ENCODE assay signal across 8 cellular contexts in the genomic region with DNA sequence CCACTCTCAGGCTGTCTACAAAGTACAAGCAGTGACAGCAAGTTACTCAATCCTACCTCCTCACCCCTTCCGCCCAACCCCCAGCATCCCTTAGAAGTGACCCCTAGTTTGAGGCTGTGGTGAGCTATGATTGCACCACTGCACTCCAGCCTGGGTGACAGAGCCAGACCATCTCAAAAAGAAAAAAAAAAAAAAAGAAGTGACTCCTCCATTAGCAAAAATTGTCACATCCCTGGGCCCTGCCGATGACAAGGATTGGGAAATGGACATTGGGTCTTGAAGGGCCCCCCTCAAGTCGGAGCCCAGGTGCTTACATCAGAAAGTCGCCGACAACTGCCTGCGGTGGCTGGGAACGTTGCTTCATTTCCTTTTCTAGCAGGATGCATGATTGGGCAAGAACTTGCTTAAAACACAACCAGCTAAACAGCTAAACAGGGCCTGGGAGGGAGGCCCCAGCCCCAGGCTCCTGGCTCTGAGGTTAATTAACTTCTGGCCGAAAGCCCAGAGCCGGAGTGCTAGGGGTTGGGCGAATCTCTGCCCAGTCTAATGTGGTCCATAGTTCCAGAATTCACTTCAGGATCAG. TPM values are rescaled to one million over a fixed set of nuclear protein-coding genes. Genes with fewer than 3 reads are reported as not detected.
DNase-seq lines count a peak whose midpoint lies in the region; ATAC-seq and TF ChIP-seq lines count a peak whose summit lies in the region.

No MANE protein-coding gene starts in this region.

- no peaks in the 10 kb centered on the region for H3K36me3 Mint-ChIP-seq in activated CD4-positive, alpha-beta T cell treated with anti-CD3 and anti-CD28 coated beads for 36 hours (ENCODE audit: low read depth)

- no peak for TF ChIP-seq CTCF in KMS-11 (conservative IDR thresholded peaks at IDR 0.05; ENCODE audit: low read depth, low read length)
- TF ChIP-seq CTCF in colonic mucosa (IDR thresholded peaks at IDR 0.05), result no peak

- no peaks in the 10 kb centered on the region for H4K20me1 ChIP-seq in KMS-11 (ENCODE audit: insufficient read depth)

- H3K27ac ChIP-seq in KMS-11 (peak overlapping the region; percentile 77), colonic mucosa (peak overlapping the region; percentile 27), thymus (ENCODE audit: low read depth) (peak overlapping the region; percentile 80)

- H3K27ac Mint-ChIP-seq in activated CD4-positive, alpha-beta T cell treated with anti-CD3 and anti-CD28 coated beads for 36 hours, result peak overlapping the region; percentile 88

- H3K36me3 ChIP-seq in KMS-11 (ENCODE audit: insufficient read depth), result no peaks in the 10 kb centered on the region
- no peaks in the 10 kb centered on the region for H3K36me3 ChIP-seq in colonic mucosa
- H3K36me3 ChIP-seq in thymus (ENCODE audit: control insufficient read depth, insufficient read depth), result peaks cover 15% of the 10 kb centered on the region

- peak overlapping the region; percentile 59 for H3K4me3 Mint-ChIP-seq in activated CD4-positive, alpha-beta T cell treated with anti-CD3 and anti-CD28 coated beads for 36 hours

- H3K4me2 ChIP-seq in KMS-11, result peak overlapping the region; percentile 86

- H3K4me1 ChIP-seq in KMS-11 (ENCODE audit: low read depth, poor library complexity, severe bottlenecking), result peaks cover 30% of the 10 kb centered on the region
- H3K4me1 ChIP-seq in colonic mucosa, result no peaks in the 10 kb centered on the region
- H3K4me1 ChIP-seq in thymus (ENCODE audit: control insufficient read depth, insufficient read depth, low read length), result peaks cover 16% of the 10 kb centered on the region

- H3K9ac ChIP-seq in KMS-11, result peak overlapping the region; percentile 27; the same call in 1 of the 2 replicates
- peak overlapping the region in 1 of 2 donors; percentile 51 for H3K9ac ChIP-seq in colonic mucosa (ENCODE audit: low read depth in 2 of 2, low read length in 2 of 2)

- no peaks in the 10 kb centered on the region for H3K79me2 ChIP-seq in KMS-11 (ENCODE audit: insufficient read depth, low read depth)

- CTCF ChIA-PET in activated CD4-positive, alpha-beta T cell treated with anti-CD3 and anti-CD28 coated beads for 36 hours (lab: Charles Lee), result no interaction called here

- H3K27me3 Mint-ChIP-seq in activated CD4-positive, alpha-beta T cell treated with anti-CD3 and anti-CD28 coated beads for 36 hours, result peaks cover 9% of the 10 kb centered on the region

- H3K27me3 ChIP-seq in KMS-11 (ENCODE audit: insufficient read depth, low read depth) (no peaks in the 10 kb centered on the region), colonic mucosa (no peaks in the 10 kb centered on the region), thymus (ENCODE audit: control insufficient read depth, insufficient read depth) (no peaks in the 10 kb centered on the region)

- POLR2A ChIA-PET in activated CD4-positive, alpha-beta T cell treated with anti-CD3 and anti-CD28 coated beads for 36 hours (lab: Charles Lee), result interaction anchor here (0.6 kb wide), 1 partner anchor 128 kb away, joined by 6 read pairs; no protein-coding TSS in a partner anchor

- ATAC-seq in activated CD4-positive, alpha-beta T cell treated with anti-CD3 and anti-CD28 coated beads for 36 hours, result peak; percentile 78
- peak; percentile 99 for ATAC-seq in SK-N-SH treated with all-trans-retinoic acid at 6 μM for 48 hours
- ATAC-seq in HG03175 (IDR thresholded peaks at IDR 0.05; ENCODE audit: unreplicated experiment), result no peak

- H3K4me3 ChIP-seq in KMS-11 (IDR thresholded peaks at IDR 0.05; ENCODE audit: insufficient read depth, low read depth, low read length) (no peak overlapping the region), colonic mucosa (no peak overlapping the region), thymus (ENCODE audit: low read length) (no peak overlapping the region)

- H3K4me1 Mint-ChIP-seq in activated CD4-positive, alpha-beta T cell treated with anti-CD3 and anti-CD28 coated beads for 36 hours, result peaks cover 15% of the 10 kb centered on the region

- no peaks in the 10 kb centered on the region for H3K9me3 Mint-ChIP-seq in activated CD4-positive, alpha-beta T cell treated with anti-CD3 and anti-CD28 coated beads for 36 hours (ENCODE audit: low read depth)

- intact Hi-C loops in activated CD4-positive, alpha-beta T cell treated with anti-CD3 and anti-CD28 coated beads for 36 hours (cut with DNase I, micrococcal nuclease), result no loop called here
- intact Hi-C loops in colonic mucosa (cut with DNase I), result no loop called here

- WGBS in thymus, result 3% methylated on average over 10 of the region's 10 CpGs

- peak; percentile 70 for DNase-seq in activated CD4-positive, alpha-beta T cell treated with anti-CD3 and anti-CD28 coated beads for 36 hours
- no peak for DNase-seq in activated CD4-positive, alpha-beta T cell treated with anti-CD3 and anti-CD28 coated beads for 1 hour
- DNase-seq in colonic mucosa (peak; percentile 88), medulla oblongata (ENCODE audit: extremely low spot score) (peak; percentile 85)

- peak overlapping the region; percentile 38; the same call in 1 of the 2 replicates for H2AFZ ChIP-seq in KMS-11 (ENCODE audit: low read depth)

- H3K9me3 ChIP-seq in colonic mucosa (no peaks in the 10 kb centered on the region), thymus (ENCODE audit: control insufficient read depth) (no peaks in the 10 kb centered on the region)

TF ChIP-seq in SK-N-SH treated with all-trans-retinoic acid at 6 μM for 48 hours, 23 proteins besides CTCF, POLR2A, EP300 and RAD21:
- TF ChIP-seq ISL1 (CRISPR knock-in tag; IDR thresholded peaks at IDR 0.05), result peak; percentile 58; the same call in 1 of the 2 replicates
- no peak for TF ChIP-seq SNAI2 (CRISPR knock-in tag; IDR thresholded peaks at IDR 0.05)
TF ChIP-seq in SK-N-SH treated with all-trans-retinoic acid at 6 μM for 48 hours: peak in this region for 1.

RNA-seq across cellular contexts. Expression of gene RAB3D, which starts 15.3 kb away (rescaled TPM):
- total RNA-seq in activated CD4-positive, alpha-beta T cell treated with anti-CD3 and anti-CD28 coated beads for 36 hours, result 1 to 10 TPM; 7.5 to 8.9 TPM
- total RNA-seq in colonic mucosa, result 10 to 100 TPM; 47.7 to 54.0 TPM
- polyA plus RNA-seq in thymus, result 7.8 TPM

RNA-seq across cellular contexts. Expression of gene TMEM205, which starts 21.9 kb away (rescaled TPM):
- 10 to 100 TPM; 28.0 to 32.6 TPM for total RNA-seq in activated CD4-positive, alpha-beta T cell treated with anti-CD3 and anti-CD28 coated beads for 36 hours
- 10 to 100 TPM; 45.4 to 63.4 TPM for total RNA-seq in colonic mucosa
- 75.2 TPM for polyA plus RNA-seq in thymus

RNA-seq across cellular contexts. Expression of gene CCDC159, which starts 22.1 kb away (rescaled TPM):
- total RNA-seq in activated CD4-positive, alpha-beta T cell treated with anti-CD3 and anti-CD28 coated beads for 36 hours, result 10 to 100 TPM; 15.3 to 18.0 TPM
- 10 to 100 TPM; 17.4 to 21.4 TPM for total RNA-seq in colonic mucosa
- 56.9 TPM for polyA plus RNA-seq in thymus

RNA-seq across cellular contexts. Expression of gene TSPAN16, which starts 28.2 kb away (rescaled TPM):
- total RNA-seq in activated CD4-positive, alpha-beta T cell treated with anti-CD3 and anti-CD28 coated beads for 36 hours, result not detected
- total RNA-seq in colonic mucosa, result not detected
- not detected for polyA plus RNA-seq in thymus

RNA-seq across cellular contexts. Expression of gene PLPPR2, which starts 31.1 kb away (rescaled TPM):
- total RNA-seq in activated CD4-positive, alpha-beta T cell treated with anti-CD3 and anti-CD28 coated beads for 36 hours, result 1 to 10 TPM; 2.1 to 2.2 TPM
- 1 to 10 TPM; 4.8 to 8.0 TPM for total RNA-seq in colonic mucosa
- polyA plus RNA-seq in thymus, result 9.7 TPM

Comparison
In these comparisons a context has a peak if more than half of its experiments do, and no peak if none do; other contexts are left out.
1. H3K27ac ChIP-seq: peak in every context shown above with its lines; median percentile 80 in thymus; 77 in KMS-11; 27 in colonic mucosa.
2. RNA of gene RAB3D, which starts 15.3 kb away (total RNA-seq): 47.7 to 54.0 TPM in colonic mucosa; 7.5 to 8.9 TPM in activated CD4-positive, alpha-beta T cell treated with anti-CD3 and anti-CD28 coated beads for 36 hours; every median in the first group is over 4 times any median in the second.